ENCODE assay signal across 8 cellular contexts in genomic region chr13:52324831-52325230, GRCh38.
DNase-seq lines count a peak whose midpoint lies in the region; ATAC-seq, FAIRE-seq and TF ChIP-seq lines count a peak whose summit lies in the region.
"Not testable (repeated sequence)": the region's sequence is repeated elsewhere in the genome, so short reads cannot be mapped to it uniquely, and the experiment has no call there.

No MANE protein-coding gene starts in this region.

- H3K4me2 ChIP-seq in H1 (ENCODE audit: insufficient read depth in 1 of 2, low read depth in 2 of 2, low read length in 2 of 2): not testable (repeated sequence)

- TF ChIP-seq POLR2A in H1 (IDR thresholded peaks at IDR 0.05; ENCODE audit: control extremely low read depth in 1 of 2, low read depth in 2 of 2, low read length in 2 of 2): not testable (repeated sequence)

- TF ChIP-seq RAD21 in H1 (IDR thresholded peaks at IDR 0.05 in 1 of 2, conservative IDR thresholded peaks at IDR 0.05 in 1 of 2; ENCODE audit: low read depth in 2 of 2, low read length in 2 of 2): not testable (repeated sequence)

- not testable (repeated sequence) for H3K27ac ChIP-seq in CD4-positive, CD25-positive, alpha-beta regulatory T cell (ENCODE audit: insufficient read depth, low read length, poor library complexity, severe bottlenecking); H1 (ENCODE audit: low read depth, low read length)

- H2BK5ac ChIP-seq in H1 (ENCODE audit: low read depth, low read length): not testable (repeated sequence)

- H3K79me2 ChIP-seq in H1 (ENCODE audit: control insufficient read depth in 1 of 2, insufficient read depth in 2 of 2, low read length in 2 of 2): not testable (repeated sequence)

- not testable (repeated sequence) for H3K27ac Mint-ChIP-seq in CD4-positive, CD25-positive, alpha-beta regulatory T cell

- not testable (repeated sequence) for H2BK120ac ChIP-seq in H1 (replicated peaks; ENCODE audit: low read depth, low read length)

- not testable (repeated sequence) for H2BK12ac ChIP-seq in H1 (ENCODE audit: low read depth, low read length)

- H3K4me3 Mint-ChIP-seq in CD4-positive, CD25-positive, alpha-beta regulatory T cell: not testable (repeated sequence)

- peak; percentile 86 for FAIRE-seq in GM19239 (lab: Jason Lieb, UNC)
- peak; percentile 28 for FAIRE-seq in H1 (lab: Jason Lieb, UNC)

- WGBS in H1 (ENCODE audit: extremely low coverage in 1 of 2, insufficient coverage in 1 of 2, insufficient read length in 1 of 2, insufficient replicate concordance in 2 of 2, low coverage in 1 of 2, low lambda C conversion rate in 2 of 2, missing lambda C conversion rate in 1 of 2), 2 experiments: 91% methylated on average over 2 of the region's 2 CpGs; no CpG with 5 or more reads in 1 of the 2 experiments

- H3K4ac ChIP-seq in H1 (replicated peaks; ENCODE audit: insufficient read length, low read depth, low read length): not testable (repeated sequence)

- not testable (repeated sequence) for H2BK15ac ChIP-seq in H1 (ENCODE audit: low read length)

- peak; percentile 40 to 46 for ATAC-seq in CD4-positive, CD25-positive, alpha-beta regulatory T cell (ENCODE audit: low read depth in 2 of 2)
- ATAC-seq in GM18858 (IDR thresholded peaks at IDR 0.05; ENCODE audit: unreplicated experiment) (peak; percentile 69), GM21423 (IDR thresholded peaks at IDR 0.05; ENCODE audit: unreplicated experiment) (peak; percentile 82), HG02870 (IDR thresholded peaks at IDR 0.05; ENCODE audit: unreplicated experiment) (peak; percentile 74), HG03354 (IDR thresholded peaks at IDR 0.05; ENCODE audit: poor library complexity, severe bottlenecking, unreplicated experiment) (peak; percentile 70)

- not testable (repeated sequence) for H3K23ac ChIP-seq in H1 (ENCODE audit: insufficient read length)

- not testable (repeated sequence) for H3K27me3 ChIP-seq in CD4-positive, CD25-positive, alpha-beta regulatory T cell (ENCODE audit: control insufficient read depth, insufficient read depth, low read length); H1 (replicated peaks in 1 of 4; ENCODE audit: control insufficient read depth in 3 of 4, extremely low read depth in 1 of 4, insufficient read depth in 3 of 4, low read length in 3 of 4)

- not testable (repeated sequence) for H3K36me3 Mint-ChIP-seq in CD4-positive, CD25-positive, alpha-beta regulatory T cell

- not testable (repeated sequence) for H3K79me1 ChIP-seq in H1 (ENCODE audit: low read depth, low read length)

- not testable (repeated sequence) for H3K4me3 ChIP-seq in CD4-positive, CD25-positive, alpha-beta regulatory T cell (ENCODE audit: low read depth, low read length); H1 (ENCODE audit: extremely low read depth in 1 of 4, insufficient read depth in 2 of 4, low read depth in 3 of 4, low read length in 4 of 4)

- H3K14ac ChIP-seq in H1 (ENCODE audit: insufficient read length): not testable (repeated sequence)

- CTCF ChIA-PET in H1 (lab: Charles Lee; ENCODE audit: partially characterized antibody): not testable (repeated sequence)

- H3K4me1 ChIP-seq in CD4-positive, CD25-positive, alpha-beta regulatory T cell (ENCODE audit: control insufficient read depth, insufficient read depth, low read length, poor library complexity, severe bottlenecking); H1 (replicated peaks in 1 of 4; ENCODE audit: control insufficient read depth in 3 of 4, insufficient read depth in 4 of 4, low read length in 3 of 4): not testable (repeated sequence)

- peak in 1 of 3 donors; percentile 9 for DNase-seq in CD4-positive, CD25-positive, alpha-beta regulatory T cell
- DNase-seq in GM19239 (ENCODE audit: insufficient read length, low spot score); H1 (ENCODE audit: low read depth in 1 of 2, low spot score in 2 of 2): not testable (repeated sequence)
- peak; percentile 25 for DNase-seq in OCI-M1 (lab: John Stamatoyannopoulos, UW)

- not testable (repeated sequence) for H3K9me3 Mint-ChIP-seq in CD4-positive, CD25-positive, alpha-beta regulatory T cell

- not testable (repeated sequence) for H3K18ac ChIP-seq in H1 (ENCODE audit: extremely low read depth, low read length)

- not testable (repeated sequence) for H2AFZ ChIP-seq in H1 (ENCODE audit: low read length)

- not testable (repeated sequence) for H4K20me1 ChIP-seq in H1 (replicated peaks in 1 of 2; ENCODE audit: control insufficient read depth in 1 of 2, insufficient read depth in 2 of 2, low read length in 2 of 2)

- not testable (repeated sequence) for H3K23me2 ChIP-seq in H1 (ENCODE audit: low read depth, low read length)

- not testable (repeated sequence) for TF ChIP-seq EP300 in H1 (IDR thresholded peaks at IDR 0.05; ENCODE audit: borderline replicate concordance in 1 of 2, low read depth in 2 of 2, low read length in 2 of 2)

- not testable (repeated sequence) for TF ChIP-seq CTCF in H1 (IDR thresholded peaks at IDR 0.05; ENCODE audit: control extremely low read depth in 1 of 3, insufficient read depth in 1 of 3, low read depth in 1 of 3, low read length in 3 of 3)

- H4K91ac ChIP-seq in H1 (replicated peaks; ENCODE audit: insufficient read length, low read length): not testable (repeated sequence)

- not testable (repeated sequence) for H3K27me3 Mint-ChIP-seq in CD4-positive, CD25-positive, alpha-beta regulatory T cell

- H2AK5ac ChIP-seq in H1 (ENCODE audit: low read depth, low read length): not testable (repeated sequence)

- H4K8ac ChIP-seq in H1 (ENCODE audit: extremely low read depth, insufficient read depth, low read length): not testable (repeated sequence)

- POLR2A ChIA-PET in H1 (lab: Charles Lee; ENCODE audit: partially characterized antibody): not testable (repeated sequence)

- not testable (repeated sequence) for H3K56ac ChIP-seq in H1 (replicated peaks; ENCODE audit: insufficient read length, low read depth, low read length)

- not testable (repeated sequence) for H3K9ac ChIP-seq in H1 (replicated peaks in 1 of 4; ENCODE audit: extremely low read depth in 1 of 4, low read depth in 3 of 4, low read length in 3 of 4)

- H3K4me1 Mint-ChIP-seq in CD4-positive, CD25-positive, alpha-beta regulatory T cell: not testable (repeated sequence)

- not testable (repeated sequence) for H3K36me3 ChIP-seq in CD4-positive, CD25-positive, alpha-beta regulatory T cell (ENCODE audit: control insufficient read depth, insufficient read depth, low read length); H1 (ENCODE audit: control insufficient read depth in 2 of 4, insufficient read depth in 4 of 4, low read length in 3 of 4)

- H2BK20ac ChIP-seq in H1 (ENCODE audit: low read length): not testable (repeated sequence)

- H3K9me3 ChIP-seq in CD4-positive, CD25-positive, alpha-beta regulatory T cell (ENCODE audit: control insufficient read depth in 2 of 2, low read length in 2 of 2); H1 (ENCODE audit: insufficient read depth in 2 of 2, low read depth in 1 of 2, low read length in 1 of 2): not testable (repeated sequence)

- H4K5ac ChIP-seq in H1 (ENCODE audit: insufficient read length, low read depth, low read length): not testable (repeated sequence)
